ENCODE assay signal across 14 cellular contexts in the genomic region with DNA sequence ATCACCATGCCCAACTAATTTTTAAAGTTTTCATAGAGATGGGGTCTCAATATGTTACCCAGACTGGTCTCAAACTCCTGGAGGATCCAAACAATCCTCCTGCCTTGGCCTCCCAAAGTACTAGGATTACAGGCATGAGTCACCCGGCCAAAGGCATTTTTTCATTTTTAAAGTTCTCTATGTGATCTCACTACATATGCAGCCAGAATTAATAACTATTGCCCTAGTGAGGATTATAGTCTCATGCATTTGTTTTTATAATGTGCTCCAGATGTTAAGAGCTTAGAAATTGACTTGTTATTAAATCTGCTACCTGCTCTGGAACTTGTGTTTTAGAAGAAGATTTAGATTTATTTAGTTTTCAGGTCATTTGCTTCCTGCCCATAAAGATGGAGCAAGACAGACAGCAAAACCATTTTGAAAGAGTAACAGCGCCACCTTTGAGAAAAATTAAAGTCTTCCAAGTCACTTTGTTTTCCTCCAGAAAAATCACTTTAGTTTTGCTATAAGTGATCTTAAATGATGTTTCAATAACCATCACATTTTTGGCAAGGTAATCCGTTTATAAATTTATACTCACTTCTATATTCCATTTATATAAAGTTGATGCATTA.
DNase-seq lines count a peak whose midpoint lies in the region; ATAC-seq and TF ChIP-seq lines count a peak whose summit lies in the region.
"Had no signal": no experiment of that assay in that cellular context is flagged by ENCODE, and none has a peak within 500 bp of the region (broad histone marks: within the 10 kb centered on the region; RNA-seq: fewer than 3 reads in every experiment).

No MANE protein-coding gene starts in this region.

- TF ChIP-seq CTCF in chondrocyte (IDR thresholded peaks at IDR 0.05), result peak; percentile 46
- TF ChIP-seq CTCF in CD4-positive, alpha-beta T cell (IDR thresholded peaks at IDR 0.05), result no peak

- H3K9me3 Mint-ChIP-seq in chondrocyte (ENCODE audit: low read depth), result no peaks in the 10 kb centered on the region
- no peaks in the 10 kb centered on the region for H3K9me3 Mint-ChIP-seq in activated T-cell treated with anti-CD3 and anti-CD28 coated beads, Interleukin-2, amount 50 U/mL, for 24 hours
- no peaks in the 10 kb centered on the region for H3K9me3 Mint-ChIP-seq in CD4-positive, alpha-beta T cell
- H3K9me3 Mint-ChIP-seq: CD14-positive monocyte; stimulated activated naive CD8-positive, alpha-beta T cell treated with anti-CD3 and anti-CD28 coated beads, Interleukin-15, Interleukin-2, amounts not matched to agents 100 ng/mL and 50 ng/mL, for 24 hours had no signal

- H3K36me3 Mint-ChIP-seq in chondrocyte (ENCODE audit: low read depth), result peaks cover 4% of the 10 kb centered on the region
- peaks cover 30% of the 10 kb centered on the region for H3K36me3 Mint-ChIP-seq in activated T-cell treated with anti-CD3 and anti-CD28 coated beads, Interleukin-2, amount 50 U/mL, for 24 hours (ENCODE audit: low read depth)
- H3K36me3 Mint-ChIP-seq in CD4-positive, alpha-beta T cell (ENCODE audit: low read depth), result peaks cover 22% of the 10 kb centered on the region

- POLR2A ChIA-PET in CD4-positive, alpha-beta T cell (lab: Charles Lee), result no interaction called here

- no peaks in the 10 kb centered on the region for H3K27me3 ChIP-seq in CD4-positive, alpha-beta T cell (ENCODE audit: control insufficient read depth, insufficient read depth, low read length)
- H3K27me3 ChIP-seq: neutrophil had no signal

- no peak overlapping the region for H3K4me3 Mint-ChIP-seq in chondrocyte (ENCODE audit: unreplicated experiment)
- H3K4me3 Mint-ChIP-seq in activated T-cell treated with anti-CD3 and anti-CD28 coated beads, Interleukin-2, amount 50 U/mL, for 24 hours, result no peak overlapping the region
- no peak overlapping the region for H3K4me3 Mint-ChIP-seq in CD4-positive, alpha-beta T cell
- H3K4me3 Mint-ChIP-seq: CD14-positive monocyte; stimulated activated naive CD8-positive, alpha-beta T cell treated with anti-CD3 and anti-CD28 coated beads, Interleukin-15, Interleukin-2, amounts not matched to agents 100 ng/mL and 50 ng/mL, for 24 hours had no signal

- intact Hi-C loops in CD4-positive, alpha-beta T cell (cut with DNase I, micrococcal nuclease), result no loop called here

- no peaks in the 10 kb centered on the region for H3K27me3 Mint-ChIP-seq in chondrocyte (ENCODE audit: low read depth)
- no peaks in the 10 kb centered on the region for H3K27me3 Mint-ChIP-seq in activated T-cell treated with anti-CD3 and anti-CD28 coated beads, Interleukin-2, amount 50 U/mL, for 24 hours
- H3K27me3 Mint-ChIP-seq in CD4-positive, alpha-beta T cell, result no peaks in the 10 kb centered on the region
- H3K27me3 Mint-ChIP-seq: stimulated activated naive CD8-positive, alpha-beta T cell treated with anti-CD3 and anti-CD28 coated beads, Interleukin-15, Interleukin-2, amounts not matched to agents 100 ng/mL and 50 ng/mL, for 24 hours had no signal

- CTCF ChIA-PET in CD4-positive, alpha-beta T cell (lab: Charles Lee), result no interaction called here

- no peak for ATAC-seq in esophagus mucosa
- ATAC-seq in CD4-positive, alpha-beta T cell (ENCODE audit: poor library complexity), result no peak

- in situ Hi-C loops in G401 (cut with HindIII; ENCODE audit: low sequenced_read_pairs), result no loop called here

- no peak overlapping the region for H3K27ac ChIP-seq in CD4-positive, alpha-beta T cell (ENCODE audit: low read depth, low read length)
- H3K27ac ChIP-seq: neutrophil had no signal

- H3K4me1 Mint-ChIP-seq in chondrocyte (ENCODE audit: low read depth), result peaks cover 2% of the 10 kb centered on the region
- H3K4me1 Mint-ChIP-seq in activated T-cell treated with anti-CD3 and anti-CD28 coated beads, Interleukin-2, amount 50 U/mL, for 24 hours (ENCODE audit: low read depth), result peaks cover 9% of the 10 kb centered on the region
- no peaks in the 10 kb centered on the region for H3K4me1 Mint-ChIP-seq in CD4-positive, alpha-beta T cell (ENCODE audit: low read depth)
- H3K4me1 Mint-ChIP-seq: CD14-positive monocyte had no signal

- no peaks in the 10 kb centered on the region for H3K9me3 ChIP-seq in CD4-positive, alpha-beta T cell (ENCODE audit: control insufficient read depth, low read length)
- H3K9me3 ChIP-seq: neutrophil had no signal

- DNase-seq in A172 (ENCODE audit: low spot score) (peak; percentile 31), G401 (ENCODE audit: low spot score) (peak; percentile 16), NCI-H1105 treated with DMSO at 0.1 percent for 48 hours (lab: John Stamatoyannopoulos, UW) (peak; percentile 10), chondrocyte (ENCODE audit: low spot score) (no peak), cerebellar nuclear complex (lab: John Stamatoyannopoulos, UW) (no peak)
- DNase-seq in activated T-cell treated with anti-CD3 and anti-CD28 coated beads, Interleukin-2, amount 50 U/mL, for 24 hours, result no peak
- no peak for DNase-seq in CD4-positive, alpha-beta T cell
- DNase-seq: amygdala, kidney glomerular epithelial cell, NCI-H446 treated with DMSO at 0.1 percent for 48 hours had no signal

- H3K27ac Mint-ChIP-seq in chondrocyte (ENCODE audit: unreplicated experiment), result no peak overlapping the region
- no peak overlapping the region for H3K27ac Mint-ChIP-seq in activated T-cell treated with anti-CD3 and anti-CD28 coated beads, Interleukin-2, amount 50 U/mL, for 24 hours
- no peak overlapping the region for H3K27ac Mint-ChIP-seq in CD4-positive, alpha-beta T cell
- H3K27ac Mint-ChIP-seq: stimulated activated naive CD8-positive, alpha-beta T cell treated with anti-CD3 and anti-CD28 coated beads, Interleukin-15, Interleukin-2, amounts not matched to agents 100 ng/mL and 50 ng/mL, for 24 hours had no signal

Comparison
In these comparisons a context has a peak if more than half of its experiments do, and no peak if none do; other contexts are left out.
1. DNase-seq: peak in A172 (single experiment), G401 (single experiment) and NCI-H1105 treated with DMSO at 0.1 percent for 48 hours (single experiment); none in chondrocyte (single experiment), cerebellar nuclear complex (0 of 2), activated T-cell treated with anti-CD3 and anti-CD28 coated beads, Interleukin-2, amount 50 U/mL, for 24 hours (single experiment) and CD4-positive, alpha-beta T cell (0 of 10).